Comparison of ENCODE assay signal across 9 cellular contexts in the genomic region with DNA sequence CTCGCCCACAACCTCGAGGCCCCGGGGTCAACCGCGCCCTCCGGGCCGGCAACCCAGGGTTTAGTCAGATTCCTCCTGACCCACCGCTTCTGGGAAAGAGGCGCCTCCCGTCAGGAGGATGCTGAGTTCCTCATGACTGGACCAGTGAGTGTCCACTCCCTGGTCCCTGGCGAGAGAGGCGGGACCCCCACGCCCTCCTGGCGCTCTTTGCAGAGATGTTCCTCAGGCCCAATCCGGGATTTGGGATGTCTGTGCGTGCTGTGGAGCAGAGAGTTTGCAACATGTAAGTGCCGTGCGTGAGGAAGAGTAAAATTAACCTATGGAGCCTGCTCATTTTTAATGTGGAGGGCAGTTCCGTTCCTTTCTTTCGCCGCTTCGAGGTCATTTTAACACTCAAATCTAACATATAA. TPM values are rescaled to one million over a fixed set of nuclear protein-coding genes. Genes with fewer than 3 reads are reported as not detected.
A peak's percentile ranks its signal among the peaks of the same experiment; 100 is the strongest.
DNase-seq lines count a peak whose midpoint lies in the region; ATAC-seq, FAIRE-seq and TF ChIP-seq lines count a peak whose summit lies in the region.
"Had no signal": no experiment of that assay in that cellular context is flagged by ENCODE, and none has a peak within 500 bp of the region (broad histone marks: within the 10 kb centered on the region; RNA-seq: fewer than 3 reads in every experiment).

No MANE protein-coding gene starts in this region.

- H3K4me1 ChIP-seq in pancreas: peaks cover 0 to 10% (median 4%) of the 10 kb centered on the region in 3 donors

- H3K9me3 Mint-ChIP-seq in activated naive CD4-positive, alpha-beta T cell treated with anti-CD3 and anti-CD28 coated beads for 36 hours: peaks cover 32% of the 10 kb centered on the region
- peaks cover 28% of the 10 kb centered on the region for H3K9me3 Mint-ChIP-seq in activated CD4-positive, alpha-beta memory T cell treated with anti-CD3 and anti-CD28 coated beads for 36 hours

- no peak for TF ChIP-seq CTCF in pancreas (IDR thresholded peaks at IDR 0.05)

- H3K9me3 ChIP-seq in pancreas: no peaks in the 10 kb centered on the region

- no peak for DNase-seq in activated naive CD4-positive, alpha-beta T cell treated with anti-CD3 and anti-CD28 coated beads for 36 hours
- DNase-seq in activated naive CD4-positive, alpha-beta T cell treated with anti-CD3 and anti-CD28 coated beads, Interleukin-2, amount 50 U/mL, for 16 hours: no peak
- no peak for DNase-seq in activated CD4-positive, alpha-beta memory T cell treated with anti-CD3 and anti-CD28 coated beads for 36 hours
- peak; percentile 89 for DNase-seq in foreskin melanocyte
- DNase-seq in pancreas: peak in 1 of 6 donors; percentile 82
- no peak for DNase-seq in NCI-H2196 (lab: John Stamatoyannopoulos, UW; ENCODE audit: unreplicated experiment)
- DNase-seq in UCSD-AML1 (lab: John Stamatoyannopoulos, UW; ENCODE audit: unreplicated experiment): no peak
- DNase-seq in D341Med (ENCODE audit: low spot score): no peak

- peaks cover 30% of the 10 kb centered on the region for H3K36me3 Mint-ChIP-seq in activated naive CD4-positive, alpha-beta T cell treated with anti-CD3 and anti-CD28 coated beads for 36 hours (ENCODE audit: low read depth)
- H3K36me3 Mint-ChIP-seq in activated CD4-positive, alpha-beta memory T cell treated with anti-CD3 and anti-CD28 coated beads for 36 hours: peaks cover 27% of the 10 kb centered on the region

- H3K36me3 ChIP-seq in pancreas: peaks cover 0 to 3% (median 0%) of the 10 kb centered on the region in 3 donors

- H3K4me3 Mint-ChIP-seq in activated naive CD4-positive, alpha-beta T cell treated with anti-CD3 and anti-CD28 coated beads for 36 hours: peak overlapping the region; percentile 97
- peak overlapping the region; percentile 99 for H3K4me3 Mint-ChIP-seq in activated CD4-positive, alpha-beta memory T cell treated with anti-CD3 and anti-CD28 coated beads for 36 hours

- H3K4me1 Mint-ChIP-seq in activated naive CD4-positive, alpha-beta T cell treated with anti-CD3 and anti-CD28 coated beads for 36 hours (ENCODE audit: low read depth): peaks cover 18% of the 10 kb centered on the region
- H3K4me1 Mint-ChIP-seq in activated CD4-positive, alpha-beta memory T cell treated with anti-CD3 and anti-CD28 coated beads for 36 hours (ENCODE audit: low read depth): peaks cover 18% of the 10 kb centered on the region

- peak overlapping the region; percentile 69 to 82 (median 77) for H3K4me3 ChIP-seq in pancreas

- POLR2A ChIA-PET in activated CD4-positive, alpha-beta memory T cell treated with anti-CD3 and anti-CD28 coated beads for 36 hours (lab: Charles Lee): interaction anchor here (1.2 to 1.4 kb wide), 3 partner anchors 69 to 170 kb away, joined by 12 to 14 read pairs (median 13); partner anchors contain the start of genes LIAS, RPL9, SMIM14 and UBE2K

- CTCF ChIA-PET in activated naive CD4-positive, alpha-beta T cell treated with anti-CD3 and anti-CD28 coated beads for 36 hours (lab: Charles Lee): interaction anchor here (1.0 kb wide), 1 partner anchor 59 kb away, joined by 5 read pairs; no protein-coding TSS in a partner anchor
- CTCF ChIA-PET in activated CD4-positive, alpha-beta memory T cell treated with anti-CD3 and anti-CD28 coated beads for 36 hours (lab: Charles Lee): interaction anchor here (1.0 to 2.6 kb wide), 3 partner anchors 8 to 59 kb away, joined by 3 to 9 read pairs (median 6); no protein-coding TSS in a partner anchor

- H3K27ac ChIP-seq in pancreas: peak overlapping the region; percentile 86 to 98 (median 95)

- WGBS in pancreas, 2 donors: 1% methylated on average over 22 of the region's 22 CpGs

- no peak for FAIRE-seq in pancreas (lab: Jason Lieb, UNC)
- FAIRE-seq: colon had no signal

- H3K27ac Mint-ChIP-seq in activated naive CD4-positive, alpha-beta T cell treated with anti-CD3 and anti-CD28 coated beads for 36 hours: peak overlapping the region; percentile 65
- peak overlapping the region; percentile 50 for H3K27ac Mint-ChIP-seq in activated CD4-positive, alpha-beta memory T cell treated with anti-CD3 and anti-CD28 coated beads for 36 hours

- no peaks in the 10 kb centered on the region for H3K27me3 ChIP-seq in pancreas

- intact Hi-C loops in activated naive CD4-positive, alpha-beta T cell treated with anti-CD3 and anti-CD28 coated beads for 36 hours (cut with micrococcal nuclease): loop anchor here (10.0 kb wide), 1 partner anchor 777 kb away; no protein-coding TSS in a partner anchor
- intact Hi-C loops in activated CD4-positive, alpha-beta memory T cell treated with anti-CD3 and anti-CD28 coated beads for 36 hours (cut with micrococcal nuclease): loop anchor here (5.0 to 10.0 kb wide), 2 partner anchors 173 to 449 kb away; partner anchors contain the start of gene PDS5A
- intact Hi-C loops in pancreas (cut with DNase I): no loop called here

- no peaks in the 10 kb centered on the region for H3K27me3 Mint-ChIP-seq in activated naive CD4-positive, alpha-beta T cell treated with anti-CD3 and anti-CD28 coated beads for 36 hours (ENCODE audit: low read depth)
- no peaks in the 10 kb centered on the region for H3K27me3 Mint-ChIP-seq in activated CD4-positive, alpha-beta memory T cell treated with anti-CD3 and anti-CD28 coated beads for 36 hours

- peak; percentile 17 to 41 (median 32) for ATAC-seq in pancreas

RNA-seq across cellular contexts. Expression of gene UGDH, which starts 0.8 kb away (rescaled TPM):
- 10 to 100 TPM; 11.7 to 14.6 TPM for total RNA-seq in activated naive CD4-positive, alpha-beta T cell treated with anti-CD3 and anti-CD28 coated beads for 36 hours
- 10 to 100 TPM; 28.7 to 32.9 TPM for total RNA-seq in activated CD4-positive, alpha-beta memory T cell treated with anti-CD3 and anti-CD28 coated beads for 36 hours
- 10 to 100 TPM; 16.0 to 84.8 (median 54.9) TPM for total RNA-seq in pancreas
- polyA plus RNA-seq in pancreas: 1 to 10 TPM; 7.0 to 8.7 TPM

Comparison
In these comparisons a context has a peak if more than half of its experiments do, and no peak if none do; other contexts are left out.
1. intact Hi-C loops: an anchor here in activated naive CD4-positive, alpha-beta T cell treated with anti-CD3 and anti-CD28 coated beads for 36 hours (10.0 kb wide) and activated CD4-positive, alpha-beta memory T cell treated with anti-CD3 and anti-CD28 coated beads for 36 hours (5.0 to 10.0 kb wide); none called in pancreas.